31 cellular contexts compared by ENCODE assay signal in the genomic region with DNA sequence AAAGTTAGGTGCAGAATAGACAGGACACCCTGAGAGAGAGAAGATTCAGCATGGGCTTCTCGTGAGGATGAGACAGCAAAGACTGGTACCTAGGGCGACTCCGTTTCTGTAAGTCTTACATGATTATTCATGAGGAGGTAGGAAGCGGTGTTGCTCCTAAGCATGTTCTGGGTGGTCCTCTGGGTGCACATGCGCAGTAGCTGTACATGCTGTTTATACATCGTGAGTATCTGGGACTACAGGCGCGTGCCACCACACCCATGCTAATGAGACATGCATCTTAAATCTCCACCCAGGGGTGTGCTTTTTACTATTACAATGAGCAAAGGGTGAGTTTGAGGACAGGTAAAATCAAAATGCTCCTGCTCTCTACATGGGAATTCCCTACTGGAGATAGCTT. TPM values are rescaled to one million over a fixed set of nuclear protein-coding genes. Genes with fewer than 3 reads are reported as not detected.
DNase-seq lines count a peak whose midpoint lies in the region; ATAC-seq and TF ChIP-seq lines count a peak whose summit lies in the region.
"Had no signal": no experiment of that assay in that cellular context is flagged by ENCODE, and none has a peak within 500 bp of the region (broad histone marks: within the 10 kb centered on the region; RNA-seq: fewer than 3 reads in every experiment).

No MANE protein-coding gene starts in this region.

- H3K4me1 Mint-ChIP-seq in endodermal cell, result peaks cover 27% of the 10 kb centered on the region

- no peak for ATAC-seq in left ventricle myocardium superior
- ATAC-seq in psoas muscle, result no peak
- ATAC-seq: A549, HepG2 had no signal

- no peaks in the 10 kb centered on the region for H3K9me3 ChIP-seq in left ventricle myocardium inferior (replicated peaks)
- H3K9me3 ChIP-seq in endodermal cell (ENCODE audit: control insufficient read depth, low read length), result no peaks in the 10 kb centered on the region
- H3K9me3 ChIP-seq in psoas muscle, result no peaks in the 10 kb centered on the region
- H3K9me3 ChIP-seq: A549; BLaER1 treated with 17β-estradiol and CSF1 and Interleukin-3, amounts not matched to agents 10 nM and 100 nM had no signal

- H3K4me3 Mint-ChIP-seq in endodermal cell, result no peak overlapping the region
- H3K4me3 Mint-ChIP-seq: CD4-positive, alpha-beta T cell had no signal

- H3K27ac ChIP-seq in left ventricle myocardium inferior (replicated peaks) (peak overlapping the region; percentile 95), endodermal cell (ENCODE audit: low read depth, low read length) (no peak overlapping the region), psoas muscle (peak overlapping the region; percentile 99)
- H3K27ac ChIP-seq: A549; BLaER1 treated with 17β-estradiol and CSF1 and Interleukin-3, amounts not matched to agents 10 nM and 100 nM; GM23248; RWPE1; SK-N-MC had no signal

- WGBS in endodermal cell (ENCODE audit: insufficient coverage in 1 of 2, insufficient read length in 1 of 2), 2 experiments, result 94 to 95% methylated on average over 8 of the region's 8 CpGs
- 87 to 90% (median 89%) methylated on average over 8 of the region's 8 CpGs for WGBS in psoas muscle, 3 donors

- no peak overlapping the region for H3K27ac Mint-ChIP-seq in endodermal cell
- H3K27ac Mint-ChIP-seq: CD4-positive, alpha-beta T cell had no signal

- H3K4me1 ChIP-seq in left ventricle myocardium inferior (peaks cover 100% of the 10 kb centered on the region), endodermal cell (ENCODE audit: control insufficient read depth, insufficient read depth, low read length) (peaks cover 22% of the 10 kb centered on the region), psoas muscle (peaks cover 99% of the 10 kb centered on the region)

- no peak overlapping the region for H3K9ac ChIP-seq in endodermal cell (ENCODE audit: extremely low read depth, low read length, poor library complexity, severe bottlenecking)
- H3K9ac ChIP-seq: BLaER1 treated with 17β-estradiol and CSF1 and Interleukin-3, amounts not matched to agents 10 nM and 100 nM; GM23248 had no signal

- no peak overlapping the region for H3K4me3 ChIP-seq in left ventricle myocardium inferior
- H3K4me3 ChIP-seq in endodermal cell (ENCODE audit: low read length), result no peak overlapping the region
- H3K4me3 ChIP-seq in psoas muscle, result no peak overlapping the region
- H3K4me3 ChIP-seq: A549; BLaER1 treated with 17β-estradiol and CSF1 and Interleukin-3, amounts not matched to agents 10 nM and 100 nM; GM23248; SK-N-MC had no signal

- H3K27me3 ChIP-seq in left ventricle myocardium inferior (ENCODE audit: low read depth) (no peaks in the 10 kb centered on the region), endodermal cell (ENCODE audit: control insufficient read depth, insufficient read depth, low read length, poor library complexity, severe bottlenecking) (no peaks in the 10 kb centered on the region), psoas muscle (ENCODE audit: insufficient read depth in 3 of 3, low read length in 2 of 3) (no peaks in the 10 kb centered on the region)
- H3K27me3 ChIP-seq: BLaER1 treated with 17β-estradiol and CSF1 and Interleukin-3, amounts not matched to agents 10 nM and 100 nM had no signal

- H3K36me3 ChIP-seq in left ventricle myocardium inferior (peaks cover 33% of the 10 kb centered on the region), endodermal cell (ENCODE audit: control insufficient read depth, insufficient read depth, low read length) (peaks cover 85% of the 10 kb centered on the region), psoas muscle (ENCODE audit: insufficient read depth in 1 of 2, low read depth in 1 of 2) (peaks cover 12 to 56% of the 10 kb centered on the region in 2 donors)
- H3K36me3 ChIP-seq: BLaER1 treated with 17β-estradiol and CSF1 and Interleukin-3, amounts not matched to agents 10 nM and 100 nM had no signal

- peaks cover 60% of the 10 kb centered on the region for H3K36me3 Mint-ChIP-seq in endodermal cell (ENCODE audit: low read depth)

- H3K27me3 Mint-ChIP-seq in endodermal cell (ENCODE audit: insufficient read depth), result no peaks in the 10 kb centered on the region
- H3K27me3 Mint-ChIP-seq: CD4-positive, alpha-beta T cell had no signal

- TF ChIP-seq CTCF in left ventricle myocardium inferior (IDR thresholded peaks at IDR 0.05; ENCODE audit: borderline replicate concordance) (no peak), endodermal cell (conservative IDR thresholded peaks at IDR 0.05) (no peak), psoas muscle (IDR thresholded peaks at IDR 0.05) (no peak)

- intact Hi-C loops in left ventricle myocardium inferior (cut with micrococcal nuclease), result no loop called here
- intact Hi-C loops in left ventricle myocardium superior (cut with micrococcal nuclease), result no loop called here
- intact Hi-C loops in psoas muscle (cut with DNase I), result no loop called here

- DNase-seq in left ventricle myocardium inferior (no peak), left ventricle myocardium superior (no peak), endodermal cell (peak; percentile 24), psoas muscle (no peak), DMS 273 treated with DMSO at 0.1 percent for 48 hours (lab: John Stamatoyannopoulos, UW) (no peak), T-helper 1 cell (no peak), NOMO-1 treated with dmso at 0.1 percent for 144 hours (lab: John Stamatoyannopoulos, UW; ENCODE audit: unreplicated experiment) (no peak)
- DNase-seq: AML-193; CD4-positive, alpha-beta T cell; DMS53; GM23248; H7; MV-4-11; NCI-H1105; NCI-H146; NCI-H1930; NCI-H2107; NCI-H446; NCI-H524 treated with DMSO at 0.1 percent for 48 hours; NCI-H82; NK-92 treated with Interleukin-12 subunit alpha and Interleukin-12 subunit beta, amount 100 ng/mL, for 24 hours; SIG-M5 had no signal

- H3K9me3 Mint-ChIP-seq in endodermal cell, result no peaks in the 10 kb centered on the region
- H3K9me3 Mint-ChIP-seq: CD4-positive, alpha-beta T cell had no signal

RNA-seq across cellular contexts. Expression of gene ALPK3, which starts 12.3 kb away (rescaled TPM):
- total RNA-seq in left ventricle myocardium inferior (181 TPM), left ventricle myocardium superior (118 TPM), endodermal cell (10 to 100 TPM; 57.8 to 94.1 TPM), psoas muscle (100 to 1,000 TPM; 199 to 461 (median 304) TPM)
- polyA plus RNA-seq in endodermal cell (2013, experiment 1 of 2), result 14.0 TPM
- polyA plus RNA-seq in endodermal cell (2013, experiment 2 of 2), result 17.0 TPM
- 100 to 1,000 TPM in 2 of 3 donors, 10 to 100 TPM in 1; 75.7 to 357 (median 117) TPM for polyA plus RNA-seq in psoas muscle
- polyA plus RNA-seq: GM23248 had no signal

RNA-seq across cellular contexts. Expression of gene SLC28A1, which starts 55.0 kb away (rescaled TPM):
- total RNA-seq in left ventricle myocardium inferior (0.91 TPM), left ventricle myocardium superior (0.50 TPM), endodermal cell (not detected), psoas muscle (1 to 10 TPM in 1 of 4 donors, under 1 TPM in 3; 0.23 to 1.9 (median 0.44) TPM)
- not detected for polyA plus RNA-seq in endodermal cell (2013, experiment 1 of 2)
- not detected for polyA plus RNA-seq in endodermal cell (2013, experiment 2 of 2)
- under 1 TPM; 0.13 to 0.34 (median 0.21) TPM for polyA plus RNA-seq in psoas muscle
- total RNA-seq: CD4-positive, alpha-beta T cell; Daoy; G401; GM23248; H7; LHCN-M2; MCF 10A had no signal
- polyA plus RNA-seq: GM23248 had no signal
